Comparison of ENCODE assay signal across 8 cellular contexts in the genomic region with DNA sequence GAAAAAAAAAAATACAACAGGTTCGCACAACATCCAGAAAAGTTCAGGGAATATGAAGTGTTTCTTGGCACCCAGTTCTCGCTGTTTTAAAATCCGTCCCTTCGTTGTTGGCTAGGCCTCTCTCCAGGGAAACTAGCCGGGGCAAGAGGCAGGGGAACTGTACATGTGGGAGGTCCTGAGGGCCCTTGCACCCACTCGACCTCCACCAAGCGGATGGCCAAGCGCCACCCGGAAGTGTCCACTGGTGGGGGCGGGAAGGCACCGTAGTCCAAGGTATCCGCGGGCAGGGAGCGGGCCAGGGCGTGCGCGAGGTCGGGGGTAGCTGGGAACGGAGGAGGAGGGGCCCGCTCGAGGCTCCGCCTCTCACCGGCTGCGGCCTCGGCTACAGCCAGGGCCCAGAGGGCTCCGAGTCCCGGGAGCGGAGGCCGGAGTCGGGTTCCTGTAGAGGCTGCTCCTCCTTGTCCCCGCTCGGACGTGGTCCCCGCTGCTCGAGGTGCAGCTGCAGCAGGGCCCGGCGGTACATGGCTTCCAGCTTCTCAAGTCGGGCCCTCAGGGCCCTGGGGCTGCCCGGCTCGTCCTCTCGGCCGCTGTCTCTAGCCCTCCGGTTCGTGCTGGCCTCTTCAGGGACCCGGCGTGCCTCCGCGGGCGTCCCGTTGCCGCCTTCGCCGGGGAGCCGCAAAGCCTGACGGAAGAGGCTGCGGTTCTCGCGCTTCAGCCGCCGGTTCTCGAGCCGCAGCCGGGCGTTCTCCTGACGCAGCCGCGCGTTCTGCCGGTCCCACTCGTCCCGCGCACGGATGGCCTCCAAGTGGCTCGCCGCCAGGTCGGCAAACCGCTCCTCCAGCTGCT. TPM values are rescaled to one million over a fixed set of nuclear protein-coding genes. Genes with fewer than 3 reads are reported as not detected.
DNase-seq lines count a peak whose midpoint lies in the region; ATAC-seq and FAIRE-seq lines count a peak whose summit lies in the region.

No MANE protein-coding gene starts in this region.

- FAIRE-seq in frontal cortex (lab: Jason Lieb, UNC) = no peak

- peak; percentile 33 for DNase-seq in CD1c-positive myeloid dendritic cell (ENCODE audit: extremely low spot score)
- DNase-seq in NCI-H146 (lab: John Stamatoyannopoulos, UW) = peak; percentile 72
- no peak for DNase-seq in activated T-helper 1 cell treated with anti-CD3 and anti-CD28 coated beads, Interleukin-12 subunit alpha, Interleukin-12 subunit beta, Interleukin-2, Interleukin-4 antibody, amounts not matched to agents 30 ng/mL and 10 ng/mL and 1 ng/mL, durations not matched to agents 14 hours and 24 hours and 36 hours (ENCODE audit: low spot score)
- peak; percentile 69 to 70 for DNase-seq in frontal cortex (ENCODE audit: low spot score in 2 of 2)
- DNase-seq in natural killer cell treated with Interleukin-12 subunit alpha and Interleukin-12 subunit beta and Interleukin-15 and Interleukin-18, amount 100 ng/mL, for 72 hours (ENCODE audit: low spot score) = no peak
- no peak for DNase-seq in NCI-H345 (lab: John Stamatoyannopoulos, UW)
- no peak for DNase-seq in GOT3 (lab: John Stamatoyannopoulos, UW)

- H3K27ac Mint-ChIP-seq in activated T-helper 1 cell treated with anti-CD3 and anti-CD28 coated beads, Interleukin-12 subunit alpha, Interleukin-12 subunit beta, Interleukin-2, Interleukin-4 antibody, amounts not matched to agents 30 ng/mL and 10 ng/mL and 1 ng/mL, durations not matched to agents 14 hours and 24 hours and 36 hours = no peak overlapping the region
- no peak overlapping the region for H3K27ac Mint-ChIP-seq in natural killer cell treated with Interleukin-12 subunit alpha and Interleukin-12 subunit beta and Interleukin-15 and Interleukin-18, amount 100 ng/mL, for 72 hours

- peaks cover 14% of the 10 kb centered on the region for H3K27me3 Mint-ChIP-seq in activated T-helper 1 cell treated with anti-CD3 and anti-CD28 coated beads, Interleukin-12 subunit alpha, Interleukin-12 subunit beta, Interleukin-2, Interleukin-4 antibody, amounts not matched to agents 30 ng/mL and 10 ng/mL and 1 ng/mL, durations not matched to agents 14 hours and 24 hours and 36 hours (ENCODE audit: insufficient read depth)
- H3K27me3 Mint-ChIP-seq in natural killer cell treated with Interleukin-12 subunit alpha and Interleukin-12 subunit beta and Interleukin-15 and Interleukin-18, amount 100 ng/mL, for 72 hours = no peaks in the 10 kb centered on the region

- H3K9me3 Mint-ChIP-seq in activated T-helper 1 cell treated with anti-CD3 and anti-CD28 coated beads, Interleukin-12 subunit alpha, Interleukin-12 subunit beta, Interleukin-2, Interleukin-4 antibody, amounts not matched to agents 30 ng/mL and 10 ng/mL and 1 ng/mL, durations not matched to agents 14 hours and 24 hours and 36 hours = peaks cover 5% of the 10 kb centered on the region
- peaks cover 2% of the 10 kb centered on the region for H3K9me3 Mint-ChIP-seq in natural killer cell treated with Interleukin-12 subunit alpha and Interleukin-12 subunit beta and Interleukin-15 and Interleukin-18, amount 100 ng/mL, for 72 hours

- H3K4me1 Mint-ChIP-seq in activated T-helper 1 cell treated with anti-CD3 and anti-CD28 coated beads, Interleukin-12 subunit alpha, Interleukin-12 subunit beta, Interleukin-2, Interleukin-4 antibody, amounts not matched to agents 30 ng/mL and 10 ng/mL and 1 ng/mL, durations not matched to agents 14 hours and 24 hours and 36 hours (ENCODE audit: low read depth) = no peaks in the 10 kb centered on the region
- H3K4me1 Mint-ChIP-seq in natural killer cell treated with Interleukin-12 subunit alpha and Interleukin-12 subunit beta and Interleukin-15 and Interleukin-18, amount 100 ng/mL, for 72 hours (ENCODE audit: low read depth in 2 of 2) = no peaks in the 10 kb centered on the region

- H3K4me3 Mint-ChIP-seq in activated T-helper 1 cell treated with anti-CD3 and anti-CD28 coated beads, Interleukin-12 subunit alpha, Interleukin-12 subunit beta, Interleukin-2, Interleukin-4 antibody, amounts not matched to agents 30 ng/mL and 10 ng/mL and 1 ng/mL, durations not matched to agents 14 hours and 24 hours and 36 hours = peak overlapping the region; percentile 34
- peak overlapping the region; percentile 47 for H3K4me3 Mint-ChIP-seq in natural killer cell treated with Interleukin-12 subunit alpha and Interleukin-12 subunit beta and Interleukin-15 and Interleukin-18, amount 100 ng/mL, for 72 hours

- intact Hi-C loops in activated T-helper 1 cell treated with anti-CD3 and anti-CD28 coated beads, Interleukin-12 subunit alpha, Interleukin-12 subunit beta, Interleukin-2, Interleukin-4 antibody, amounts not matched to agents 30 ng/mL and 10 ng/mL and 1 ng/mL, durations not matched to agents 14 hours and 24 hours and 36 hours (cut with micrococcal nuclease) = no loop called here

- ATAC-seq in GM21367 (IDR thresholded peaks at IDR 0.05; ENCODE audit: unreplicated experiment) = peak; percentile 62
- peak; percentile 83 to 84 for ATAC-seq in natural killer cell treated with Interleukin-12 subunit alpha and Interleukin-12 subunit beta and Interleukin-15 and Interleukin-18, amount 100 ng/mL, for 72 hours

- no peaks in the 10 kb centered on the region for H3K36me3 Mint-ChIP-seq in activated T-helper 1 cell treated with anti-CD3 and anti-CD28 coated beads, Interleukin-12 subunit alpha, Interleukin-12 subunit beta, Interleukin-2, Interleukin-4 antibody, amounts not matched to agents 30 ng/mL and 10 ng/mL and 1 ng/mL, durations not matched to agents 14 hours and 24 hours and 36 hours (ENCODE audit: low read depth)
- H3K36me3 Mint-ChIP-seq in natural killer cell treated with Interleukin-12 subunit alpha and Interleukin-12 subunit beta and Interleukin-15 and Interleukin-18, amount 100 ng/mL, for 72 hours = peaks cover 5% of the 10 kb centered on the region

RNA-seq across cellular contexts. Expression of gene TUSC1, which starts 0.7 kb away (rescaled TPM):
- 0.47 and 0.62 TPM in 2 replicates for total RNA-seq in activated T-helper 1 cell treated with anti-CD3 and anti-CD28 coated beads, Interleukin-12 subunit alpha, Interleukin-12 subunit beta, Interleukin-2, Interleukin-4 antibody, amounts not matched to agents 30 ng/mL and 10 ng/mL and 1 ng/mL, durations not matched to agents 14 hours and 24 hours and 36 hours
- 12.2 TPM for total RNA-seq in frontal cortex
- under 1 TPM; 0.56 to 0.71 TPM for total RNA-seq in natural killer cell treated with Interleukin-12 subunit alpha and Interleukin-12 subunit beta and Interleukin-15 and Interleukin-18, amount 100 ng/mL, for 72 hours

Comparison
In these comparisons a context has a peak if more than half of its experiments do, and no peak if none do; other contexts are left out.
1. DNase-seq: peak in CD1c-positive myeloid dendritic cell (single experiment), NCI-H146 (single experiment) and frontal cortex (2 of 2); none in activated T-helper 1 cell treated with anti-CD3 and anti-CD28 coated beads, Interleukin-12 subunit alpha, Interleukin-12 subunit beta, Interleukin-2, Interleukin-4 antibody, amounts not matched to agents 30 ng/mL and 10 ng/mL and 1 ng/mL, durations not matched to agents 14 hours and 24 hours and 36 hours (single experiment), natural killer cell treated with Interleukin-12 subunit alpha and Interleukin-12 subunit beta and Interleukin-15 and Interleukin-18, amount 100 ng/mL, for 72 hours (single experiment), NCI-H345 (single experiment) and GOT3 (single experiment).